In the genomic region with DNA sequence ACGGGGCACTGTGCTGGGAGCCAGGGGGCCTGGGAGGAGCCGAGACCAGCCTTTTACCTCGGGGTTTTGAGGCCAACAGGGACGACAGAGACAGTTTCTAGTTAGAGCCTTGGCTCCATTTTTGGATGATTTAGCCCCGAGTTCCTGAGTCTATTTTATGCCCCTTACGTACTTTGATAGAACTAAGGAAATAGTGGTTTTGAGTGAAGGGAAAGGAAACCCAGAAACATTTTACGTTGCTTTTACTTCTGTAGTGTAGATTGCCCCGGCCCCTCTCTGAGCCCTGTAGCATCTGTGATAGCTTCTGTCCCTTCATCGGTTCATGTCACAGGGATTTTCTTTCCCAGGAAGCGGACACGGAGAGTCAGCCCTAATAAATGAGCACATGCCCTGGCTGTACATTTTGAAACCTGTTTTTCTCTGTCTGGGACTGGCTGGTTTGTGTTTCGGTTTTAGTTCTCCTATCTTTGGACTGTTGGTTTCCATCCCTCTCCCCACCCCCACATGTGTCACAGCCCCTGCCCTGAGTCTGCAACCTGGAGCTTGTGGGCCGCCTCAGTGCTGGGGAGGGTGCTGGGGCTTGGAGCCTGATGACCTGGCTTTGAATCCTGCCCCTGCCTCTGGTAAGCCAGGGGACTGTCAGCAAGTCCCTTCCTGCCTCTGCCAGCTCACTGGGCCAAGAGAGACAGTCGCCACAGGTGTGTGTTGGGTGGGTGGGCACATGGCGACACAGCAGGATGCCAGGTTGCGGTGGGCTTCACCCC, we compare ENCODE assay signal across 8 cellular contexts. TPM values are rescaled to one million over a fixed set of nuclear protein-coding genes. Genes with fewer than 3 reads are reported as not detected.
DNase-seq lines count a peak whose midpoint lies in the region; ATAC-seq and TF ChIP-seq lines count a peak whose summit lies in the region.

No MANE protein-coding gene starts in this region.

- ATAC-seq in GM21717 (IDR thresholded peaks at IDR 0.05; ENCODE audit: unreplicated experiment): peak; percentile 53
- ATAC-seq in natural killer cell: peak; percentile 57 to 72 (median 67)
- ATAC-seq in upper lobe of right lung: peak; percentile 69

- POLR2A ChIA-PET in CD8-positive, alpha-beta memory T cell (lab: Charles Lee): interaction anchor here (0.7 to 1.9 kb wide), 6 partner anchors 9 to 257 kb away, joined by 3 to 22 read pairs (median 4); no protein-coding TSS in a partner anchor

- H3K27ac ChIP-seq in CD8-positive, alpha-beta memory T cell (ENCODE audit: low read depth, low read length): peak overlapping the region; percentile 96
- peak overlapping the region; percentile 84 for H3K27ac ChIP-seq in upper lobe of right lung

- CTCF ChIA-PET in CD8-positive, alpha-beta memory T cell (lab: Charles Lee): interaction anchor here (1.1 to 3.8 kb wide), 6 partner anchors 11 to 41 kb away, joined by 4 to 14 read pairs (median 10); a partner anchor contains a TSS

- H3K4me1 ChIP-seq in CD8-positive, alpha-beta memory T cell (ENCODE audit: insufficient read depth, low read length): peaks cover 84% of the 10 kb centered on the region
- peaks cover 3% of the 10 kb centered on the region for H3K4me1 ChIP-seq in upper lobe of right lung

- H3K4me3 Mint-ChIP-seq in CD8-positive, alpha-beta memory T cell: peak overlapping the region; percentile 77 to 95 (median 90)
- peak overlapping the region; percentile 91 for H3K4me3 Mint-ChIP-seq in natural killer cell

- no peaks in the 10 kb centered on the region for H3K27me3 ChIP-seq in CD8-positive, alpha-beta memory T cell (ENCODE audit: insufficient read depth, low read length, poor library complexity, severe bottlenecking)
- no peaks in the 10 kb centered on the region for H3K27me3 ChIP-seq in upper lobe of right lung

- peaks cover 0 to 1% (median 0%) of the 10 kb centered on the region in 5 donors for H3K9me3 Mint-ChIP-seq in CD8-positive, alpha-beta memory T cell
- H3K9me3 Mint-ChIP-seq in natural killer cell: no peaks in the 10 kb centered on the region

- intact Hi-C loops in natural killer cell (cut with micrococcal nuclease): loop anchor here (1.0 kb wide), 1 partner anchor 11 kb away; no protein-coding TSS in a partner anchor
- intact Hi-C loops in upper lobe of right lung (cut with DNase I): no loop called here

- peaks cover 0 to 27% (median 0%) of the 10 kb centered on the region in 3 donors for H3K36me3 Mint-ChIP-seq in CD8-positive, alpha-beta memory T cell
- no peaks in the 10 kb centered on the region for H3K36me3 Mint-ChIP-seq in natural killer cell

- TF ChIP-seq CTCF in natural killer cell (IDR thresholded peaks at IDR 0.05) (no peak), upper lobe of right lung (IDR thresholded peaks at IDR 0.05) (no peak)

- H3K9me3 ChIP-seq in CD8-positive, alpha-beta memory T cell (ENCODE audit: low read length): no peaks in the 10 kb centered on the region
- H3K9me3 ChIP-seq in upper lobe of right lung: no peaks in the 10 kb centered on the region

- peak; percentile 46 to 82 (median 77) for DNase-seq in CD8-positive, alpha-beta memory T cell
- DNase-seq in NOMO-1 (lab: John Stamatoyannopoulos, UW; ENCODE audit: unreplicated experiment in 2 of 2) (peak; percentile 92 to 94), activated gamma-delta T cell (lab: John Stamatoyannopoulos, UW) (peak; percentile 30), natural killer cell (peak; percentile 63), upper lobe of right lung (peak; percentile 74), NCI-H2081 treated with DMSO at 0.1 percent for 48 hours (lab: John Stamatoyannopoulos, UW) (no peak), hippocampal formation (lab: John Stamatoyannopoulos, UW) (no peak)

- H3K4me1 Mint-ChIP-seq in CD8-positive, alpha-beta memory T cell: peaks cover 58 to 82% (median 68%) of the 10 kb centered on the region in 3 donors
- H3K4me1 Mint-ChIP-seq in natural killer cell: peaks cover 46 to 62% of the 10 kb centered on the region in 2 donors

- H3K4me3 ChIP-seq in CD8-positive, alpha-beta memory T cell (ENCODE audit: low read length): peak overlapping the region; percentile 62
- H3K4me3 ChIP-seq in upper lobe of right lung: peak overlapping the region; percentile 12

- no peaks in the 10 kb centered on the region for H3K36me3 ChIP-seq in CD8-positive, alpha-beta memory T cell (ENCODE audit: insufficient read depth, low read length)
- H3K36me3 ChIP-seq in upper lobe of right lung: peaks cover 12% of the 10 kb centered on the region

- H3K27ac Mint-ChIP-seq in CD8-positive, alpha-beta memory T cell: peak overlapping the region; percentile 98 to 100 (median 100)
- peak overlapping the region; percentile 99 to 100 for H3K27ac Mint-ChIP-seq in natural killer cell

- peaks cover 0 to 2% of the 10 kb centered on the region in 2 donors for H3K27me3 Mint-ChIP-seq in CD8-positive, alpha-beta memory T cell
- no peaks in the 10 kb centered on the region for H3K27me3 Mint-ChIP-seq in natural killer cell (ENCODE audit: low read depth in 2 of 2)

RNA-seq across cellular contexts. Expression of a gene that starts 6.9 kb away (rescaled TPM):
- total RNA-seq in CD8-positive, alpha-beta memory T cell: 10 to 100 TPM; 66.9 to 68.9 TPM
- 47.7 TPM for polyA plus RNA-seq in CD8-positive, alpha-beta memory T cell
- total RNA-seq in natural killer cell (10 to 100 TPM; 39.1 to 55.0 (median 41.3) TPM), upper lobe of right lung (20.0 TPM)

RNA-seq across cellular contexts. Expression of a gene that starts 30.3 kb away (rescaled TPM):
- total RNA-seq in CD8-positive, alpha-beta memory T cell: 10 to 100 TPM; 26.0 to 27.3 TPM
- polyA plus RNA-seq in CD8-positive, alpha-beta memory T cell: 21.1 TPM
- 10 to 100 TPM; 38.2 to 44.2 (median 39.5) TPM for total RNA-seq in natural killer cell
- 21.9 TPM for total RNA-seq in upper lobe of right lung

RNA-seq across cellular contexts. Expression of a gene that starts 38.2 kb away (rescaled TPM):
- 10 to 100 TPM; 11.3 to 13.2 TPM for total RNA-seq in CD8-positive, alpha-beta memory T cell
- 20.1 TPM for polyA plus RNA-seq in CD8-positive, alpha-beta memory T cell
- total RNA-seq in natural killer cell (1 to 10 TPM; 4.1 to 9.2 (median 9.1) TPM), upper lobe of right lung (7.4 TPM)

RNA-seq across cellular contexts. Expression of a gene that starts 38.3 kb away (rescaled TPM):
- 10 to 100 TPM; 29.9 to 30.1 TPM for total RNA-seq in CD8-positive, alpha-beta memory T cell
- 14.6 TPM for polyA plus RNA-seq in CD8-positive, alpha-beta memory T cell
- 10 to 100 TPM; 20.0 to 24.1 (median 20.4) TPM for total RNA-seq in natural killer cell
- 15.7 TPM for total RNA-seq in upper lobe of right lung

RNA-seq across cellular contexts. Expression of a gene that starts 52.3 kb away (rescaled TPM):
- total RNA-seq in CD8-positive, alpha-beta memory T cell: 10 to 100 TPM; 76.1 to 77.4 TPM
- 129 TPM for polyA plus RNA-seq in CD8-positive, alpha-beta memory T cell
- total RNA-seq in natural killer cell (10 to 100 TPM; 35.3 to 44.5 (median 44.5) TPM), upper lobe of right lung (35.0 TPM)

Comparison
In these comparisons a context has a peak if more than half of its experiments do, and no peak if none do; other contexts are left out.
1. DNase-seq: peak in CD8-positive, alpha-beta memory T cell (5 of 5), NOMO-1 (2 of 2), activated gamma-delta T cell (single experiment), natural killer cell (single experiment) and upper lobe of right lung (single experiment); none in NCI-H2081 treated with DMSO at 0.1 percent for 48 hours (single experiment) and hippocampal formation (0 of 2).
2. Peak in every context shown above with its lines, with median percentiles within 50 percentile points of each other: ATAC-seq.